29 cellular contexts compared by ENCODE assay signal in genomic region chr16:27106305-27106704, GRCh38. TPM values are rescaled to one million over a fixed set of nuclear protein-coding genes. Genes with fewer than 3 reads are reported as not detected.
"Had no signal": no experiment of that assay in that cellular context is flagged by ENCODE, and none has a peak within 500 bp of the region (broad histone marks: within the 10 kb centered on the region; RNA-seq: fewer than 3 reads in every experiment).

No MANE protein-coding gene starts in this region.

- H3K4me3 ChIP-seq: colonic mucosa, gastrocnemius medialis, lower lobe of right lung, smooth muscle cell, suprapubic skin, transverse colon had no signal

- H3K4me1 ChIP-seq: parathyroid adenoma had no signal

- H2AFZ ChIP-seq: parathyroid adenoma had no signal

- H3K36me3 ChIP-seq: colonic mucosa, gastrocnemius medialis, lower lobe of right lung, suprapubic skin, transverse colon had no signal

- H3K27ac ChIP-seq: colonic mucosa, epithelial cell of prostate, gastrocnemius medialis, lower lobe of right lung, parathyroid adenoma, suprapubic skin had no signal

- DNase-seq: colonic mucosa; dermis blood vessel endothelial cell; foreskin fibroblast; gastrocnemius medialis; head of caudate nucleus; islet precursor cell; kidney glomerular epithelial cell; left ventricle myocardium superior; lower lobe of right lung; naive B cell; stimulated activated CD4-positive, alpha-beta T cell treated with anti-CD3 and anti-CD28 coated beads, Interleukin-12 subunit alpha, Interleukin-12 subunit beta, amount 100 ng/mL, for 4 hours; stimulated activated CD4-positive, alpha-beta T cell treated with anti-CD3 and anti-CD28 coated beads, Interleukin-1b, Interleukin-23, amount 100 ng/mL, for 48 hours; stimulated activated CD4-positive, alpha-beta T cell treated with anti-CD3 and anti-CD28 coated beads, Interleukin-4, amount 100 ng/mL, for 1 hour; stimulated activated CD8-positive, alpha-beta memory T cell treated with anti-CD3 and anti-CD28 coated beads, Interleukin-4, amount 100 ng/mL, for 48 hours; stimulated activated naive CD4-positive, alpha-beta T cell; stimulated activated naive CD8-positive, alpha-beta T cell treated with anti-CD3 and anti-CD28 coated beads, Interleukin-15, amount 100 ng/mL, for 72 hours; transverse colon had no signal

- ATAC-seq: esophagus mucosa; gastrocnemius medialis; left ventricle myocardium superior; lower lobe of right lung; natural killer cell treated with Interleukin-12 subunit alpha and Interleukin-12 subunit beta and Interleukin-15 and Interleukin-18, amount 100 ng/mL, for 72 hours; sciatic nerve; stimulated activated naive CD8-positive, alpha-beta T cell treated with anti-CD3 and anti-CD28 coated beads, Interleukin-15, amount 100 ng/mL, for 72 hours had no signal

- H3K4me2 ChIP-seq: smooth muscle cell had no signal

- H3K27me3 ChIP-seq: colonic mucosa, suprapubic skin, transverse colon had no signal

- H3K9ac ChIP-seq: parathyroid adenoma had no signal

- H3K9me3 ChIP-seq: colonic mucosa, gastrocnemius medialis, lower lobe of right lung, suprapubic skin, transverse colon had no signal

RNA-seq across cellular contexts. Expression of gene C16orf82, which starts 39.6 kb away (rescaled TPM):
- total RNA-seq: chondrocyte; colonic mucosa; dermis blood vessel endothelial cell; esophagus mucosa; gastrocnemius medialis; glomerular endothelial cell; left ventricle myocardium superior; lower lobe of right lung; natural killer cell treated with Interleukin-12 subunit alpha and Interleukin-12 subunit beta and Interleukin-15 and Interleukin-18, amount 100 ng/mL, for 72 hours; osteoblast; progenitor cell of endocrine pancreas; smooth muscle cell; suprapubic skin; transverse colon; ureter had no signal
- polyA plus RNA-seq: smooth muscle cell had no signal
